Comparison of ENCODE assay signal across 8 cellular contexts in the genomic region with DNA sequence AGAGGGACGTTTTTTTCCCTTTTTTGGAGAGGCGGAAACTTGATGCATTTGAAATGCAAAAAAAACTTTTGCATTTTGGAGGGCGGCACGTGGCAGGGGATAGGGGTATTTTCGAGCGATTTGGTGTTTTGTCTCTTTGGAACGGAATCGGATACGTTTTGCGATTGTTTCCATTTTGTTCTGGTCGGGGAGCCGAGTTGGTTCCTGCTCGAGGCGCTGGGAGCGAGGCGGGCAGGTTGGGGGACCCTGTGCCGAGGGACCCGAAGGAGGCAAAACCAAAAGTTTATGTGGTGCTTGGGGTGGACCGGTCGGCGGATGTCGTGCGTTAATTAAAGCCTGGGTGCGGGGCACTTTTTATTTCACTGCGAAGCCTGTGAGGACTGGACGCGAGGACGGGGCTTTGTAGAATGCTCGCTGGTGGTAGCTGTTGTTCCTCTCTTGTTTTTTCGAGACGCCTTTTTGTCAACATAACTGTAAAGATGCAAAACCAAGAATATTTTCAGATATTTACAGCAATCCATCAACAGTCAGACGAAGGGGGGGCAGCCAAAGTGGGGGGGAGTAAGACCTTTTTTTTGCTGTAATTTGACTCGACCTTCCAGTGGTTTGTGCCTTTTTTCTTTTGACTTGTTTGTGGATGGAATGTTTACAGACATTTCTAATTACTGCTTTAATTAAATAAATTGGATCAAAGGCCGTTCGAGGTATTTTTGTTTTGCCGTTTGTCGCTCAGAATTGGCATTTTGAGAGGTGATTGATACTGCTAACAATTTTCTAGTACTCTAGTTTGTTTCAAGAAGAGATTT. TPM values are rescaled to one million over a fixed set of nuclear protein-coding genes. Genes with fewer than 3 reads are reported as not detected.
A peak's percentile ranks its signal among the peaks of the same experiment; 100 is the strongest.
DNase-seq lines count a peak whose midpoint lies in the region; ATAC-seq and TF ChIP-seq lines count a peak whose summit lies in the region.

No MANE protein-coding gene starts in this region.

- H3K36me3 ChIP-seq in PC-9 (ENCODE audit: low read depth), result peaks cover 36% of the 10 kb centered on the region
- no peaks in the 10 kb centered on the region for H3K36me3 ChIP-seq in uterus

- H3K27ac ChIP-seq in PC-9 (peak overlapping the region; percentile 94), uterus (peak overlapping the region; percentile 98 to 99)

- POLR2A ChIA-PET in PC-9 (lab: Charles Lee; ENCODE audit: unreplicated experiment), result interaction anchor here (0.7 kb wide), 3 partner anchors 9 to 286 kb away, joined by 3 to 10 read pairs (median 3); no protein-coding TSS in a partner anchor

- peaks cover 60% of the 10 kb centered on the region for H3K79me2 ChIP-seq in PC-9 (ENCODE audit: low read depth)

- DNase-seq in activated gamma-delta T cell treated with Interleukin-2 at 50 U/mL for 16 hours, result peak; percentile 41
- no peak for DNase-seq in activated gamma-delta T cell (lab: John Stamatoyannopoulos, UW)
- DNase-seq in PC-9, result peak in 1 of 2 experiments; percentile 29
- peak; percentile 44 for DNase-seq in activated naive CD4-positive, alpha-beta T cell treated with anti-CD3 and anti-CD28 coated beads for 36 hours
- peak; percentile 42 for DNase-seq in glomerular visceral epithelial cell (ENCODE audit: extremely low spot score)
- DNase-seq in osteocyte (ENCODE audit: extremely low spot score, unreplicated experiment), result peak; percentile 84
- peak; percentile 51 to 55 for DNase-seq in uterus

- no peaks in the 10 kb centered on the region for H3K27me3 ChIP-seq in PC-9 (ENCODE audit: insufficient read depth, low read depth)
- H3K27me3 ChIP-seq in uterus, result no peaks in the 10 kb centered on the region

- H3K36me3 Mint-ChIP-seq in activated naive CD4-positive, alpha-beta T cell treated with anti-CD3 and anti-CD28 coated beads for 36 hours (ENCODE audit: low read depth), result peaks cover 38% of the 10 kb centered on the region
- peaks cover 30% of the 10 kb centered on the region for H3K36me3 Mint-ChIP-seq in osteocyte (ENCODE audit: unreplicated experiment)

- no peak for TF ChIP-seq CTCF in PC-9 (conservative IDR thresholded peaks at IDR 0.05)
- no peak for TF ChIP-seq CTCF in osteocyte (IDR thresholded peaks at IDR 0.05)
- TF ChIP-seq CTCF in uterus (IDR thresholded peaks at IDR 0.05), result no peak

- no peaks in the 10 kb centered on the region for H3K27me3 Mint-ChIP-seq in activated naive CD4-positive, alpha-beta T cell treated with anti-CD3 and anti-CD28 coated beads for 36 hours (ENCODE audit: low read depth)
- H3K27me3 Mint-ChIP-seq in osteocyte (ENCODE audit: unreplicated experiment), result no peaks in the 10 kb centered on the region

- H3K4me3 ChIP-seq in PC-9 (peak overlapping the region; percentile 95), uterus (peak overlapping the region; percentile 86 to 91)

- H3K4me1 Mint-ChIP-seq in activated naive CD4-positive, alpha-beta T cell treated with anti-CD3 and anti-CD28 coated beads for 36 hours (ENCODE audit: low read depth), result peaks cover 45% of the 10 kb centered on the region
- H3K4me1 Mint-ChIP-seq in osteocyte (ENCODE audit: unreplicated experiment), result peaks cover 40% of the 10 kb centered on the region

- H3K27ac Mint-ChIP-seq in activated naive CD4-positive, alpha-beta T cell treated with anti-CD3 and anti-CD28 coated beads for 36 hours, result peak overlapping the region; percentile 98
- H3K27ac Mint-ChIP-seq in osteocyte (ENCODE audit: unreplicated experiment), result peak overlapping the region; percentile 99

- CTCF ChIA-PET in PC-9 (lab: Charles Lee), result interaction anchor here (0.6 to 2.4 kb wide), 3 partner anchors 27 to 139 kb away, joined by 4 to 12 read pairs (median 7); no protein-coding TSS in a partner anchor
- CTCF ChIA-PET in activated naive CD4-positive, alpha-beta T cell treated with anti-CD3 and anti-CD28 coated beads for 36 hours (lab: Charles Lee), result interaction anchor here (0.6 to 1.7 kb wide), 2 partner anchors 64 to 1433 kb away, joined by 3 to 6 read pairs; a partner anchor contains a TSS

- H4K20me1 ChIP-seq in PC-9 (ENCODE audit: insufficient read depth), result peaks cover 43% of the 10 kb centered on the region

- intact Hi-C loops in PC-9 (cut with micrococcal nuclease; ENCODE audit: unreplicated experiment) (loop anchor here (1.0 to 10.0 kb wide), 11 partner anchors 19 to 636 kb away; a partner anchor contains a TSS), uterus (cut with DNase I; ENCODE audit: low total_unique reads) (loop anchor here (5.0 kb wide), 1 partner anchor 66 kb away; a partner anchor contains a TSS)
- intact Hi-C loops in activated naive CD4-positive, alpha-beta T cell treated with anti-CD3 and anti-CD28 coated beads for 36 hours (cut with micrococcal nuclease), result loop anchor here (1.0 to 10.0 kb wide), 10 partner anchors 20 to 674 kb away; a partner anchor contains a TSS

- H3K4me2 ChIP-seq in PC-9, result peak overlapping the region; percentile 80

- H3K9me2 ChIP-seq in PC-9 (ENCODE audit: insufficient read depth), result no peaks in the 10 kb centered on the region

- ATAC-seq in HG02973 (IDR thresholded peaks at IDR 0.05; ENCODE audit: unreplicated experiment), result peak; percentile 0

- peaks cover 23% of the 10 kb centered on the region for H3K4me1 ChIP-seq in PC-9 (replicated peaks; ENCODE audit: insufficient read depth)
- peaks cover 4 to 11% of the 10 kb centered on the region in 2 donors for H3K4me1 ChIP-seq in uterus

- BruUV-seq in PC-9 (replicated peaks; lab: Mats Ljungman, UMichigan), result TSS peak; percentile 58

- H3K9me3 ChIP-seq in PC-9 (ENCODE audit: insufficient read depth, low read depth) (no peaks in the 10 kb centered on the region), uterus (no peaks in the 10 kb centered on the region)

- H3K9me3 Mint-ChIP-seq in activated naive CD4-positive, alpha-beta T cell treated with anti-CD3 and anti-CD28 coated beads for 36 hours, result no peaks in the 10 kb centered on the region
- no peaks in the 10 kb centered on the region for H3K9me3 Mint-ChIP-seq in osteocyte (ENCODE audit: unreplicated experiment)

- peak in 1 of 2 donors; percentile 41 for TF ChIP-seq POLR2A in uterus (IDR thresholded peaks at IDR 0.05)

- H3K4me3 Mint-ChIP-seq in activated naive CD4-positive, alpha-beta T cell treated with anti-CD3 and anti-CD28 coated beads for 36 hours, result peak overlapping the region; percentile 100
- peak overlapping the region; percentile 99 for H3K4me3 Mint-ChIP-seq in osteocyte (ENCODE audit: unreplicated experiment)

- H2AFZ ChIP-seq in PC-9, result peak overlapping the region; percentile 79

- peaks cover 45% of the 10 kb centered on the region for H3F3A ChIP-seq in PC-9 (ENCODE audit: insufficient read depth, low read depth)

RNA-seq across cellular contexts. Expression of a gene that starts 1.0 kb away (rescaled TPM):
- total RNA-seq in PC-9 (2021) (404 and 584 TPM in 2 replicates), osteocyte (505 and 524 TPM in 2 replicates), uterus (100 to 1,000 TPM; 261 to 572 (median 348) TPM)
- total RNA-seq in activated naive CD4-positive, alpha-beta T cell treated with anti-CD3 and anti-CD28 coated beads for 36 hours, result 100 to 1,000 TPM; 325 to 332 TPM
